Comparison of ENCODE assay signal across 1 cellular context in genomic region chr4:17770845-17771244, GRCh38.
A peak's percentile ranks its signal among the peaks of the same experiment; 100 is the strongest.
TF ChIP-seq lines count a peak whose summit lies in the region.

No MANE protein-coding gene starts in this region.

TF ChIP-seq in K562, 482 proteins besides CTCF, POLR2A, EP300 and RAD21 (continues in another document):
- TF ChIP-seq FOXJ2 (tag; IDR thresholded peaks at IDR 0.05) (no peak), NRF1 (conservative IDR thresholded peaks at IDR 0.05 in 1 of 2, IDR thresholded peaks at IDR 0.05 in 1 of 2) (no peak), ZNF584 (CRISPR knock-in tag; IDR thresholded peaks at IDR 0.05; ENCODE audit: low read depth) (no peak), SRF (CRISPR knock-in tag; IDR thresholded peaks at IDR 0.05) (no peak), ZBTB1 (CRISPR knock-in tag; IDR thresholded peaks at IDR 0.05; ENCODE audit: borderline replicate concordance, low read depth) (no peak), MAX (CRISPR knock-in tag; IDR thresholded peaks at IDR 0.05) (no peak), SREBF2 (CRISPR knock-in tag; IDR thresholded peaks at IDR 0.05) (no peak), SMARCA4 (IDR thresholded peaks at IDR 0.05) (peak; percentile 14; the same call in 1 of the 2 replicates), RREB1 (CRISPR knock-in tag; IDR thresholded peaks at IDR 0.05) (no peak), ZNF699 (CRISPR knock-in tag; IDR thresholded peaks at IDR 0.05; ENCODE audit: insufficient replicate concordance) (no peak), THRB (CRISPR knock-in tag; conservative IDR thresholded peaks at IDR 0.05) (no peak), NFRKB (IDR thresholded peaks at IDR 0.05; ENCODE audit: low read depth) (no peak), SMARCE1 (IDR thresholded peaks at IDR 0.05) (peak; percentile 35; the same call in 1 of the 2 replicates), EHMT2 (IDR thresholded peaks at IDR 0.05) (no peak), E2F8 (IDR thresholded peaks at IDR 0.05; ENCODE audit: low read depth, partially characterized antibody) (no peak), ZNF77 (CRISPR knock-in tag; IDR thresholded peaks at IDR 0.05) (no peak), TAL1 (IDR thresholded peaks at IDR 0.05) (peak; percentile 47; the same call in 1 of the 2 replicates), SPI1 (IDR thresholded peaks at IDR 0.05; ENCODE audit: borderline replicate concordance, low read depth, low read length) (peak; percentile 46; the same call in 1 of the 2 replicates), ZNF785 (CRISPR knock-in tag; IDR thresholded peaks at IDR 0.05) (no peak), CEBPG (CRISPR knock-in tag; IDR thresholded peaks at IDR 0.05) (peak; percentile 52; the same call in 1 of the 2 replicates), CEBPG (tag; conservative IDR thresholded peaks at IDR 0.05 in 1 of 2, IDR thresholded peaks at IDR 0.05 in 1 of 2) (peak; percentile 47 to 84; a peak in 3 of 4 replicates), SMAD2 (IDR thresholded peaks at IDR 0.05; ENCODE audit: low read depth, low read length) (no peak), ZBTB26 (CRISPR knock-in tag; IDR thresholded peaks at IDR 0.05) (no peak), LCOR (CRISPR knock-in tag; IDR thresholded peaks at IDR 0.05) (peak; percentile 57; the same call in 1 of the 2 replicates), MCM5 (IDR thresholded peaks at IDR 0.05; ENCODE audit: low read depth) (no peak), SMAD1 (IDR thresholded peaks at IDR 0.05; ENCODE audit: low read depth, low read length, partially characterized antibody) (no peak), PKNOX1 (IDR thresholded peaks at IDR 0.05) (peak; percentile 49; the same call in 1 of the 2 replicates), ZNF76 (CRISPR knock-in tag; IDR thresholded peaks at IDR 0.05; ENCODE audit: borderline replicate concordance) (no peak), ZNF766 (CRISPR knock-in tag; conservative IDR thresholded peaks at IDR 0.05) (peak; percentile 86), SRSF1 (IDR thresholded peaks at IDR 0.05; ENCODE audit: low read depth, low read length) (no peak), ZNF655 (CRISPR knock-in tag; IDR thresholded peaks at IDR 0.05) (no peak), NCOA2 (IDR thresholded peaks at IDR 0.05; ENCODE audit: partially characterized antibody in 2 of 2) (no peak), HMG20B (CRISPR knock-in tag; IDR thresholded peaks at IDR 0.05) (no peak), CTBP1 (IDR thresholded peaks at IDR 0.05; ENCODE audit: borderline replicate concordance) (peak; percentile 72; the same call in 1 of the 2 replicates), CBFB (CRISPR knock-in tag; IDR thresholded peaks at IDR 0.05) (no peak), ETS1 (conservative IDR thresholded peaks at IDR 0.05; ENCODE audit: control insufficient read depth, low read depth, low read length) (no peak), JUND (IDR thresholded peaks at IDR 0.05; ENCODE audit: borderline replicate concordance, low read depth, low read length) (peak; percentile 27; the same call in 1 of the 2 replicates), JUND (tag; IDR thresholded peaks at IDR 0.05; ENCODE audit: borderline replicate concordance, low read depth, low read length) (peak; percentile 62; the same call in 2 of the 3 replicates), NR3C1 (CRISPR knock-in tag; IDR thresholded peaks at IDR 0.05) (no peak), RBM34 (IDR thresholded peaks at IDR 0.05; ENCODE audit: borderline replicate concordance, insufficient read depth, low read length) (no peak), FOSL1 (tag; conservative IDR thresholded peaks at IDR 0.05) (no peak; the same call in 1 of the 2 replicates), TRIM28 (IDR thresholded peaks at IDR 0.05) (no peak), CBFA2T3 (IDR thresholded peaks at IDR 0.05) (peak; percentile 50), ZBTB33 (CRISPR knock-in tag; IDR thresholded peaks at IDR 0.05) (no peak), HNRNPUL1 (IDR thresholded peaks at IDR 0.05; ENCODE audit: low read length) (no peak), ZNF778 (CRISPR knock-in tag; IDR thresholded peaks at IDR 0.05) (no peak)
